13 cellular contexts compared by ENCODE assay signal in genomic region chr12:50234347-50234746, GRCh38. TPM values are rescaled to one million over a fixed set of nuclear protein-coding genes. Genes with fewer than 3 reads are reported as not detected.
DNase-seq lines count a peak whose midpoint lies in the region; ATAC-seq, FAIRE-seq and TF ChIP-seq lines count a peak whose summit lies in the region.
"Had no signal": no experiment of that assay in that cellular context is flagged by ENCODE, and none has a peak within 500 bp of the region (broad histone marks: within the 10 kb centered on the region; RNA-seq: fewer than 3 reads in every experiment).

No MANE protein-coding gene starts in this region.

- intact Hi-C loops in right cardiac atrium (cut with DNase I) (no loop called here), natural killer cell (cut with micrococcal nuclease) (no loop called here)

- H3K4me1 Mint-ChIP-seq in endodermal cell, result peaks cover 9% of the 10 kb centered on the region
- peaks cover 5% of the 10 kb centered on the region for H3K4me1 Mint-ChIP-seq in stimulated activated naive CD8-positive, alpha-beta T cell treated with anti-CD3 and anti-CD28 coated beads, Interleukin-15, amount 100 ng/mL, for 72 hours
- H3K4me1 Mint-ChIP-seq in natural killer cell, result no peaks in the 10 kb centered on the region
- H3K4me1 Mint-ChIP-seq: central memory CD8-positive, alpha-beta T cell had no signal

- TF ChIP-seq CTCF in right atrium auricular region (IDR thresholded peaks at IDR 0.05), result no peak
- TF ChIP-seq CTCF in endodermal cell (conservative IDR thresholded peaks at IDR 0.05), result peak; percentile 12
- TF ChIP-seq CTCF in natural killer cell (IDR thresholded peaks at IDR 0.05), result no peak

- H3K27ac Mint-ChIP-seq in endodermal cell, result no peak overlapping the region
- no peak overlapping the region for H3K27ac Mint-ChIP-seq in stimulated activated naive CD8-positive, alpha-beta T cell treated with anti-CD3 and anti-CD28 coated beads, Interleukin-15, amount 100 ng/mL, for 72 hours
- no peak overlapping the region for H3K27ac Mint-ChIP-seq in natural killer cell

- H3K9me3 Mint-ChIP-seq in endodermal cell, result no peaks in the 10 kb centered on the region
- H3K9me3 Mint-ChIP-seq in stimulated activated naive CD8-positive, alpha-beta T cell treated with anti-CD3 and anti-CD28 coated beads, Interleukin-15, amount 100 ng/mL, for 72 hours, result no peaks in the 10 kb centered on the region
- no peaks in the 10 kb centered on the region for H3K9me3 Mint-ChIP-seq in natural killer cell
- H3K9me3 Mint-ChIP-seq: central memory CD8-positive, alpha-beta T cell had no signal

- H3K36me3 ChIP-seq in right atrium auricular region (no peaks in the 10 kb centered on the region), endodermal cell (ENCODE audit: control insufficient read depth, insufficient read depth, low read length) (no peaks in the 10 kb centered on the region)
- H3K36me3 ChIP-seq: BLaER1 treated with 17β-estradiol and CSF1 and Interleukin-3, amounts not matched to agents 10 nM and 100 nM had no signal

- H3K9ac ChIP-seq in endodermal cell (ENCODE audit: extremely low read depth, low read length, poor library complexity, severe bottlenecking), result no peak overlapping the region
- H3K9ac ChIP-seq: BLaER1 treated with 17β-estradiol and CSF1 and Interleukin-3, amounts not matched to agents 10 nM and 100 nM had no signal

- no peak for FAIRE-seq in RCC 7860 (lab: Jason Lieb, UNC)
- FAIRE-seq: frontal cortex had no signal

- H3K9me3 ChIP-seq in right cardiac atrium (ENCODE audit: control insufficient read depth, low read length) (no peaks in the 10 kb centered on the region), right atrium auricular region (no peaks in the 10 kb centered on the region), endodermal cell (ENCODE audit: control insufficient read depth, low read length) (no peaks in the 10 kb centered on the region)
- H3K9me3 ChIP-seq: BLaER1 treated with 17β-estradiol and CSF1 and Interleukin-3, amounts not matched to agents 10 nM and 100 nM had no signal

- no peak overlapping the region for H3K27ac ChIP-seq in right cardiac atrium (ENCODE audit: low read length)
- no peak overlapping the region for H3K27ac ChIP-seq in right atrium auricular region
- H3K27ac ChIP-seq in endodermal cell (ENCODE audit: low read depth, low read length), result no peak overlapping the region
- H3K27ac ChIP-seq: BLaER1 treated with 17β-estradiol and CSF1 and Interleukin-3, amounts not matched to agents 10 nM and 100 nM had no signal

- WGBS in right cardiac atrium, result 75% methylated on average over 3 of the region's 3 CpGs
- 76 to 86% methylated on average over 2 to 3 of the region's 3 CpGs for WGBS in endodermal cell (ENCODE audit: insufficient coverage in 1 of 2, insufficient read length in 1 of 2), 2 experiments

- H3K27me3 ChIP-seq in right cardiac atrium (ENCODE audit: control insufficient read depth, insufficient read depth) (no peaks in the 10 kb centered on the region), right atrium auricular region (no peaks in the 10 kb centered on the region), endodermal cell (ENCODE audit: control insufficient read depth, insufficient read depth, low read length, poor library complexity, severe bottlenecking) (peaks cover 11% of the 10 kb centered on the region)
- H3K27me3 ChIP-seq: BLaER1 treated with 17β-estradiol and CSF1 and Interleukin-3, amounts not matched to agents 10 nM and 100 nM had no signal

- H3K4me3 ChIP-seq in right cardiac atrium (ENCODE audit: low read length) (no peak overlapping the region), right atrium auricular region (no peak overlapping the region), endodermal cell (ENCODE audit: low read length) (no peak overlapping the region)
- H3K4me3 ChIP-seq: BLaER1 treated with 17β-estradiol and CSF1 and Interleukin-3, amounts not matched to agents 10 nM and 100 nM; smooth muscle cell had no signal

- DNase-seq in right cardiac atrium, result no peak
- no peak for DNase-seq in right atrium auricular region (ENCODE audit: low spot score)
- peak; percentile 48 for DNase-seq in RCC 7860 (ENCODE audit: low spot score)
- peak; percentile 72 for DNase-seq in endodermal cell
- no peak for DNase-seq in stimulated activated naive CD8-positive, alpha-beta T cell treated with anti-CD3 and anti-CD28 coated beads, Interleukin-15, amount 100 ng/mL, for 72 hours
- no peak for DNase-seq in natural killer cell
- no peak for DNase-seq in DMS79 (lab: John Stamatoyannopoulos, UW)
- DNase-seq: T-helper 9 cell had no signal

- H3K4me1 ChIP-seq in right cardiac atrium (ENCODE audit: control insufficient read depth, insufficient read depth, low read length) (peaks cover 2% of the 10 kb centered on the region), right atrium auricular region (no peaks in the 10 kb centered on the region), endodermal cell (ENCODE audit: control insufficient read depth, insufficient read depth, low read length) (no peaks in the 10 kb centered on the region)
- H3K4me1 ChIP-seq: BLaER1 treated with 17β-estradiol and CSF1 and Interleukin-3, amounts not matched to agents 10 nM and 100 nM had no signal

- H3K36me3 Mint-ChIP-seq in endodermal cell (ENCODE audit: low read depth) (peaks cover 10% of the 10 kb centered on the region), natural killer cell (no peaks in the 10 kb centered on the region)

- no peak overlapping the region for H3K4me3 Mint-ChIP-seq in endodermal cell
- H3K4me3 Mint-ChIP-seq in stimulated activated naive CD8-positive, alpha-beta T cell treated with anti-CD3 and anti-CD28 coated beads, Interleukin-15, amount 100 ng/mL, for 72 hours, result no peak overlapping the region
- H3K4me3 Mint-ChIP-seq in natural killer cell, result no peak overlapping the region
- H3K4me3 Mint-ChIP-seq: central memory CD8-positive, alpha-beta T cell had no signal

- H3K27me3 Mint-ChIP-seq in endodermal cell (ENCODE audit: insufficient read depth), result peaks cover 8% of the 10 kb centered on the region
- H3K27me3 Mint-ChIP-seq in stimulated activated naive CD8-positive, alpha-beta T cell treated with anti-CD3 and anti-CD28 coated beads, Interleukin-15, amount 100 ng/mL, for 72 hours, result no peaks in the 10 kb centered on the region
- no peaks in the 10 kb centered on the region for H3K27me3 Mint-ChIP-seq in natural killer cell (ENCODE audit: low read depth in 2 of 2)
- H3K27me3 Mint-ChIP-seq: central memory CD8-positive, alpha-beta T cell had no signal

- ATAC-seq in right cardiac atrium (peak; percentile 48 to 64), natural killer cell (no peak), GM18867 (IDR thresholded peaks at IDR 0.05; ENCODE audit: unreplicated experiment) (no peak)
- ATAC-seq in stimulated activated naive CD8-positive, alpha-beta T cell treated with anti-CD3 and anti-CD28 coated beads, Interleukin-15, amount 100 ng/mL, for 72 hours, result peak; percentile 50

RNA-seq across cellular contexts. Expression of gene LIMA1, which starts 49.0 kb away (rescaled TPM):
- total RNA-seq in right cardiac atrium (10 to 100 TPM; 21.9 to 33.5 (median 23.3) TPM), right atrium auricular region (10 to 100 TPM; 20.7 to 28.3 TPM), endodermal cell (10 to 100 TPM; 20.1 to 26.0 TPM), natural killer cell (10 to 100 TPM; 12.0 to 16.2 (median 13.7) TPM)
- 19.9 TPM for polyA plus RNA-seq in right cardiac atrium
- polyA plus RNA-seq in endodermal cell (2013, experiment 1 of 2), result 28.6 TPM
- polyA plus RNA-seq in endodermal cell (2013, experiment 2 of 2), result 26.3 TPM

Comparison
In these comparisons a context has a peak if more than half of its experiments do, and no peak if none do; other contexts are left out.
1. ATAC-seq: peak in right cardiac atrium (2 of 2) and stimulated activated naive CD8-positive, alpha-beta T cell treated with anti-CD3 and anti-CD28 coated beads, Interleukin-15, amount 100 ng/mL, for 72 hours (single experiment); none in natural killer cell (0 of 3) and GM18867 (single experiment).
2. DNase-seq: peak in RCC 7860 (single experiment) and endodermal cell (single experiment); none in right cardiac atrium (0 of 3), right atrium auricular region (single experiment), stimulated activated naive CD8-positive, alpha-beta T cell treated with anti-CD3 and anti-CD28 coated beads, Interleukin-15, amount 100 ng/mL, for 72 hours (0 of 2), natural killer cell (single experiment) and DMS79 (single experiment).